1 cellular context compared by ENCODE assay signal in the genomic region with DNA sequence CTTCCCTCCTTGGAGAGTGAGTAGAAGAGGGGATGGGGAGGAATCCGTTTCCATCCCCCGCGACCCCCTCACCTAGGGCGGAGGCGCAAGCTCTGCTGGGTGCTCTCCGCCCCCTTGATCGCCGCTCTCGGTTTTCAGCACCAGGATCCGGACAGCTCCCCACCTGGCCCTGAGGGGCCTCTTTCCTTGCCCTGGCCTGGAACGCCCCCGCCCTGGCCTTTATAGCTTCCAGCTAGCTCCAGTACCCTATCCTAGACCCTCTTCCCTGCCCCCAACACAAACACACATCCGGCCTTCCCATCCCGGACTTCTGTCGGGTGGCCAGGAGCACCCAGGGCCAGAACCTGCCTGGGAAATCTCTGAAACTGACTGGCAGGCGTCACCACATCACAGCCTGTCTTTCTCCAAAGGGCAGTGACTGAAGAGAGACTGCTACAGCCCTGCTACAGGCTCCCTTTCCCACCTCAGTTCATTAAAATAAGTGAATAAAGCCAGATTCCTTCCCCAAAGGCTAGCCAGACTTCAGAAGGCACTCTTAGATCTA.
A peak's percentile ranks its signal among the peaks of the same experiment; 100 is the strongest.
TF ChIP-seq lines count a peak whose summit lies in the region.

No MANE protein-coding gene starts in this region.

TF ChIP-seq in K562, 482 proteins besides CTCF, POLR2A, EP300 and RAD21 (continued from another document and continues in another):
- TF ChIP-seq AFF4 (CRISPR knock-in tag; IDR thresholded peaks at IDR 0.05) = 0 out of 2 replicates have a peak, but pooled peaks have one; percentile 40
- TF ChIP-seq YY1 (IDR thresholded peaks at IDR 0.05; ENCODE audit: borderline replicate concordance in 1 of 3, control insufficient read depth in 1 of 3, extremely low read depth in 1 of 3, insufficient read depth in 3 of 3, insufficient read length in 1 of 3, insufficient replicate concordance in 2 of 3, low read depth in 1 of 3, low read length in 2 of 3) = no peak
- no peak for TF ChIP-seq HMG20A (CRISPR knock-in tag; conservative IDR thresholded peaks at IDR 0.05)
- no peak for TF ChIP-seq STAT5A (IDR thresholded peaks at IDR 0.05; ENCODE audit: borderline replicate concordance, low read length)
- no peak for TF ChIP-seq NR2F6 (CRISPR knock-in tag; IDR thresholded peaks at IDR 0.05)
- no peak for TF ChIP-seq ZNF717 (CRISPR knock-in tag; IDR thresholded peaks at IDR 0.05)
- TF ChIP-seq, protein P1, sequence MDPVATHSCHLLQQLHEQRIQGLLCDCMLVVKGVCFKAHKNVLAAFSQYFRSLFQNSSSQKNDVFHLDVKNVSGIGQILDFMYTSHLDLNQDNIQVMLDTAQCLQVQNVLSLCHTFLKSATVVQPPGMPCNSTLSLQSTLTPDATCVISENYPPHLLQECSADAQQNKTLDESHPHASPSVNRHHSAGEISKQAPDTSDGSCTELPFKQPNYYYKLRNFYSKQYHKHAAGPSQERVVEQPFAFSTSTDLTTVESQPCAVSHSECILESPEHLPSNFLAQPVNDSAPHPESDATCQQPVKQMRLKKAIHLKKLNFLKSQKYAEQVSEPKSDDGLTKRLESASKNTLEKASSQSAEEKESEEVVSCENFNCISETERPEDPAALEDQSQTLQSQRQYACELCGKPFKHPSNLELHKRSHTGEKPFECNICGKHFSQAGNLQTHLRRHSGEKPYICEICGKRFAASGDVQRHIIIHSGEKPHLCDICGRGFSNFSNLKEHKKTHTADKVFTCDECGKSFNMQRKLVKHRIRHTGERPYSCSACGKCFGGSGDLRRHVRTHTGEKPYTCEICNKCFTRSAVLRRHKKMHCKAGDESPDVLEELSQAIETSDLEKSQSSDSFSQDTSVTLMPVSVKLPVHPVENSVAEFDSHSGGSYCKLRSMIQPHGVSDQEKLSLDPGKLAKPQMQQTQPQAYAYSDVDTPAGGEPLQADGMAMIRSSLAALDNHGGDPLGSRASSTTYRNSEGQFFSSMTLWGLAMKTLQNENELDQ (CRISPR knock-in tag; IDR thresholded peaks at IDR 0.05; ENCODE audit: borderline replicate concordance) = no peak
- TF ChIP-seq, protein P2, sequence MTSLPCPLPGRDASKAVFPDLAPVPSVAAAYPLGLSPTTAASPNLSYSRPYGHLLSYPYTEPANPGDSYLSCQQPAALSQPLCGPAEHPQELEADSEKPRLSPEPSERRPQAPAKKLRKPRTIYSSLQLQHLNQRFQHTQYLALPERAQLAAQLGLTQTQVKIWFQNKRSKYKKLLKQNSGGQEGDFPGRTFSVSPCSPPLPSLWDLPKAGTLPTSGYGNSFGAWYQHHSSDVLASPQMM (CRISPR knock-in tag; IDR thresholded peaks at IDR 0.05) = no peak
- TF ChIP-seq RFX7 (CRISPR knock-in tag; IDR thresholded peaks at IDR 0.05) = no peak
- TF ChIP-seq ZNF143 (CRISPR knock-in tag; IDR thresholded peaks at IDR 0.05) = no peak
- no peak for TF ChIP-seq JUND (IDR thresholded peaks at IDR 0.05; ENCODE audit: borderline replicate concordance, low read depth, low read length)
- no peak for TF ChIP-seq JUND (tag; IDR thresholded peaks at IDR 0.05; ENCODE audit: borderline replicate concordance, low read depth, low read length)
- 0 out of 2 replicates have a peak, but pooled peaks have one; percentile 40 for TF ChIP-seq HDAC2 (IDR thresholded peaks at IDR 0.05)
- 0 out of 2 replicates have a peak, but pooled peaks have one; percentile 55 for TF ChIP-seq NR1H2 (CRISPR knock-in tag; IDR thresholded peaks at IDR 0.05)
- no peak for TF ChIP-seq NONO (IDR thresholded peaks at IDR 0.05; ENCODE audit: low read depth in 2 of 2, low read length in 1 of 2)
- TF ChIP-seq ZNF583 (CRISPR knock-in tag; IDR thresholded peaks at IDR 0.05) = no peak
- TF ChIP-seq, protein P3, sequence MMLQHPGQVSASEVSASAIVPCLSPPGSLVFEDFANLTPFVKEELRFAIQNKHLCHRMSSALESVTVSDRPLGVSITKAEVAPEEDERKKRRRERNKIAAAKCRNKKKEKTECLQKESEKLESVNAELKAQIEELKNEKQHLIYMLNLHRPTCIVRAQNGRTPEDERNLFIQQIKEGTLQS (IDR thresholded peaks at IDR 0.05) = no peak
- TF ChIP-seq, protein P3 (CRISPR knock-in tag; conservative IDR thresholded peaks at IDR 0.05) = no peak
- peak; percentile 59; the same call in 1 of the 2 replicates for TF ChIP-seq ZBTB1 (CRISPR knock-in tag; IDR thresholded peaks at IDR 0.05; ENCODE audit: borderline replicate concordance, low read depth)
- TF ChIP-seq NFIC (IDR thresholded peaks at IDR 0.05) = no peak
- TF ChIP-seq TBP (optimal IDR thresholded peaks at IDR 0.05; ENCODE audit: low read depth, low read length) = no peak
- TF ChIP-seq, protein P4, sequence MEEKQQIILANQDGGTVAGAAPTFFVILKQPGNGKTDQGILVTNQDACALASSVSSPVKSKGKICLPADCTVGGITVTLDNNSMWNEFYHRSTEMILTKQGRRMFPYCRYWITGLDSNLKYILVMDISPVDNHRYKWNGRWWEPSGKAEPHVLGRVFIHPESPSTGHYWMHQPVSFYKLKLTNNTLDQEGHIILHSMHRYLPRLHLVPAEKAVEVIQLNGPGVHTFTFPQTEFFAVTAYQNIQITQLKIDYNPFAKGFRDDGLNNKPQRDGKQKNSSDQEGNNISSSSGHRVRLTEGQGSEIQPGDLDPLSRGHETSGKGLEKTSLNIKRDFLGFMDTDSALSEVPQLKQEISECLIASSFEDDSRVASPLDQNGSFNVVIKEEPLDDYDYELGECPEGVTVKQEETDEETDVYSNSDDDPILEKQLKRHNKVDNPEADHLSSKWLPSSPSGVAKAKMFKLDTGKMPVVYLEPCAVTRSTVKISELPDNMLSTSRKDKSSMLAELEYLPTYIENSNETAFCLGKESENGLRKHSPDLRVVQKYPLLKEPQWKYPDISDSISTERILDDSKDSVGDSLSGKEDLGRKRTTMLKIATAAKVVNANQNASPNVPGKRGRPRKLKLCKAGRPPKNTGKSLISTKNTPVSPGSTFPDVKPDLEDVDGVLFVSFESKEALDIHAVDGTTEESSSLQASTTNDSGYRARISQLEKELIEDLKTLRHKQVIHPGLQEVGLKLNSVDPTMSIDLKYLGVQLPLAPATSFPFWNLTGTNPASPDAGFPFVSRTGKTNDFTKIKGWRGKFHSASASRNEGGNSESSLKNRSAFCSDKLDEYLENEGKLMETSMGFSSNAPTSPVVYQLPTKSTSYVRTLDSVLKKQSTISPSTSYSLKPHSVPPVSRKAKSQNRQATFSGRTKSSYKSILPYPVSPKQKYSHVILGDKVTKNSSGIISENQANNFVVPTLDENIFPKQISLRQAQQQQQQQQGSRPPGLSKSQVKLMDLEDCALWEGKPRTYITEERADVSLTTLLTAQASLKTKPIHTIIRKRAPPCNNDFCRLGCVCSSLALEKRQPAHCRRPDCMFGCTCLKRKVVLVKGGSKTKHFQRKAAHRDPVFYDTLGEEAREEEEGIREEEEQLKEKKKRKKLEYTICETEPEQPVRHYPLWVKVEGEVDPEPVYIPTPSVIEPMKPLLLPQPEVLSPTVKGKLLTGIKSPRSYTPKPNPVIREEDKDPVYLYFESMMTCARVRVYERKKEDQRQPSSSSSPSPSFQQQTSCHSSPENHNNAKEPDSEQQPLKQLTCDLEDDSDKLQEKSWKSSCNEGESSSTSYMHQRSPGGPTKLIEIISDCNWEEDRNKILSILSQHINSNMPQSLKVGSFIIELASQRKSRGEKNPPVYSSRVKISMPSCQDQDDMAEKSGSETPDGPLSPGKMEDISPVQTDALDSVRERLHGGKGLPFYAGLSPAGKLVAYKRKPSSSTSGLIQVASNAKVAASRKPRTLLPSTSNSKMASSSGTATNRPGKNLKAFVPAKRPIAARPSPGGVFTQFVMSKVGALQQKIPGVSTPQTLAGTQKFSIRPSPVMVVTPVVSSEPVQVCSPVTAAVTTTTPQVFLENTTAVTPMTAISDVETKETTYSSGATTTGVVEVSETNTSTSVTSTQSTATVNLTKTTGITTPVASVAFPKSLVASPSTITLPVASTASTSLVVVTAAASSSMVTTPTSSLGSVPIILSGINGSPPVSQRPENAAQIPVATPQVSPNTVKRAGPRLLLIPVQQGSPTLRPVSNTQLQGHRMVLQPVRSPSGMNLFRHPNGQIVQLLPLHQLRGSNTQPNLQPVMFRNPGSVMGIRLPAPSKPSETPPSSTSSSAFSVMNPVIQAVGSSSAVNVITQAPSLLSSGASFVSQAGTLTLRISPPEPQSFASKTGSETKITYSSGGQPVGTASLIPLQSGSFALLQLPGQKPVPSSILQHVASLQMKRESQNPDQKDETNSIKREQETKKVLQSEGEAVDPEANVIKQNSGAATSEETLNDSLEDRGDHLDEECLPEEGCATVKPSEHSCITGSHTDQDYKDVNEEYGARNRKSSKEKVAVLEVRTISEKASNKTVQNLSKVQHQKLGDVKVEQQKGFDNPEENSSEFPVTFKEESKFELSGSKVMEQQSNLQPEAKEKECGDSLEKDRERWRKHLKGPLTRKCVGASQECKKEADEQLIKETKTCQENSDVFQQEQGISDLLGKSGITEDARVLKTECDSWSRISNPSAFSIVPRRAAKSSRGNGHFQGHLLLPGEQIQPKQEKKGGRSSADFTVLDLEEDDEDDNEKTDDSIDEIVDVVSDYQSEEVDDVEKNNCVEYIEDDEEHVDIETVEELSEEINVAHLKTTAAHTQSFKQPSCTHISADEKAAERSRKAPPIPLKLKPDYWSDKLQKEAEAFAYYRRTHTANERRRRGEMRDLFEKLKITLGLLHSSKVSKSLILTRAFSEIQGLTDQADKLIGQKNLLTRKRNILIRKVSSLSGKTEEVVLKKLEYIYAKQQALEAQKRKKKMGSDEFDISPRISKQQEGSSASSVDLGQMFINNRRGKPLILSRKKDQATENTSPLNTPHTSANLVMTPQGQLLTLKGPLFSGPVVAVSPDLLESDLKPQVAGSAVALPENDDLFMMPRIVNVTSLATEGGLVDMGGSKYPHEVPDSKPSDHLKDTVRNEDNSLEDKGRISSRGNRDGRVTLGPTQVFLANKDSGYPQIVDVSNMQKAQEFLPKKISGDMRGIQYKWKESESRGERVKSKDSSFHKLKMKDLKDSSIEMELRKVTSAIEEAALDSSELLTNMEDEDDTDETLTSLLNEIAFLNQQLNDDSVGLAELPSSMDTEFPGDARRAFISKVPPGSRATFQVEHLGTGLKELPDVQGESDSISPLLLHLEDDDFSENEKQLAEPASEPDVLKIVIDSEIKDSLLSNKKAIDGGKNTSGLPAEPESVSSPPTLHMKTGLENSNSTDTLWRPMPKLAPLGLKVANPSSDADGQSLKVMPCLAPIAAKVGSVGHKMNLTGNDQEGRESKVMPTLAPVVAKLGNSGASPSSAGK (IDR thresholded peaks at IDR 0.05) = no peak
- no peak for TF ChIP-seq MED1 (CRISPR knock-in tag; IDR thresholded peaks at IDR 0.05; ENCODE audit: borderline replicate concordance)
- no peak for TF ChIP-seq ZNF232 (CRISPR knock-in tag; IDR thresholded peaks at IDR 0.05)
- TF ChIP-seq CBX5 (IDR thresholded peaks at IDR 0.05; ENCODE audit: borderline replicate concordance, low read depth) = no peak
- TF ChIP-seq NRF1 (conservative IDR thresholded peaks at IDR 0.05 in 1 of 2, IDR thresholded peaks at IDR 0.05 in 1 of 2) = no peak
- TF ChIP-seq GATAD2B (IDR thresholded peaks at IDR 0.05; ENCODE audit: borderline replicate concordance) = no peak
- TF ChIP-seq MIER1 (IDR thresholded peaks at IDR 0.05; ENCODE audit: low read depth) = peak; percentile 98
- TF ChIP-seq ZNF551 (CRISPR knock-in tag; IDR thresholded peaks at IDR 0.05) = no peak
- no peak for TF ChIP-seq TCF7L2 (IDR thresholded peaks at IDR 0.05; ENCODE audit: low read depth, low read length)
- TF ChIP-seq EHMT2 (IDR thresholded peaks at IDR 0.05) = peak; percentile 99
- TF ChIP-seq NFE2 (IDR thresholded peaks at IDR 0.05; ENCODE audit: low read depth) = no peak
- TF ChIP-seq, protein P5, sequence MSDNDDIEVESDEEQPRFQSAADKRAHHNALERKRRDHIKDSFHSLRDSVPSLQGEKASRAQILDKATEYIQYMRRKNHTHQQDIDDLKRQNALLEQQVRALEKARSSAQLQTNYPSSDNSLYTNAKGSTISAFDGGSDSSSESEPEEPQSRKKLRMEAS (CRISPR knock-in tag; IDR thresholded peaks at IDR 0.05) = peak; percentile 14; the same call in 1 of the 2 replicates
- TF ChIP-seq CREB3 (tag; conservative IDR thresholded peaks at IDR 0.05; ENCODE audit: low read depth) = no peak
- no peak for TF ChIP-seq HDAC1 (IDR thresholded peaks at IDR 0.05)
- TF ChIP-seq POLR2H (tag; IDR thresholded peaks at IDR 0.05; ENCODE audit: low read depth) = no peak
- TF ChIP-seq MYNN (IDR thresholded peaks at IDR 0.05) = no peak
- no peak for TF ChIP-seq MYNN (CRISPR knock-in tag; IDR thresholded peaks at IDR 0.05)
- no peak for TF ChIP-seq CCAR2 (IDR thresholded peaks at IDR 0.05; ENCODE audit: low read depth, low read length)
